Comparison of ENCODE assay signal across 8 cellular contexts in genomic region chr2:127084611-127085031, GRCh38. TPM values are rescaled to one million over a fixed set of nuclear protein-coding genes. Genes with fewer than 3 reads are reported as not detected.
DNase-seq lines count a peak whose midpoint lies in the region; ATAC-seq and TF ChIP-seq lines count a peak whose summit lies in the region.

No MANE protein-coding gene starts in this region.

- TF ChIP-seq CTCF in fibroblast of villous mesenchyme (IDR thresholded peaks at IDR 0.05; ENCODE audit: insufficient read depth, low read depth, low read length) (no peak), MM.1S (IDR thresholded peaks at IDR 0.05; ENCODE audit: low read length) (no peak)

- H3K4me3 ChIP-seq in fibroblast of villous mesenchyme (ENCODE audit: low read depth, low read length) (peak overlapping the region; percentile 23), MM.1S (ENCODE audit: low read length) (no peak overlapping the region)

- DNase-seq in HT1080 (ENCODE audit: low read depth) (peak; percentile 33), fibroblast of villous mesenchyme (ENCODE audit: low read depth) (peak; percentile 85), NCI-H345 treated with DMSO at 0.1 percent for 48 hours (lab: John Stamatoyannopoulos, UW; ENCODE audit: unreplicated experiment) (no peak), MM.1S (no peak)
- DNase-seq in activated CD8-positive, alpha-beta memory T cell treated with anti-CD3 and anti-CD28 coated beads, Interleukin-2, amount 10 ng/mL, durations not matched to agents 7 days and 5 days, result peak; percentile 89
- DNase-seq in stimulated activated CD8-positive, alpha-beta memory T cell treated with anti-CD3 and anti-CD28 coated beads, Interleukin-12 subunit alpha, Interleukin-12 subunit beta, amount 100 ng/mL, for 4 hours (ENCODE audit: low read depth), result peak; percentile 12

- no peaks in the 10 kb centered on the region for H4K20me1 ChIP-seq in MM.1S (ENCODE audit: insufficient read depth, low read length)

- H3K27me3 Mint-ChIP-seq in activated CD8-positive, alpha-beta memory T cell treated with anti-CD3 and anti-CD28 coated beads, Interleukin-2, amount 10 ng/mL, durations not matched to agents 7 days and 5 days, result peaks cover 2% of the 10 kb centered on the region

- no peaks in the 10 kb centered on the region for H3K36me3 ChIP-seq in MM.1S (replicated peaks; ENCODE audit: insufficient read depth, low read length)

- H3K9me2 ChIP-seq in MM.1S (replicated peaks; ENCODE audit: insufficient read depth, low read length), result no peaks in the 10 kb centered on the region

- H3K27ac Mint-ChIP-seq in activated CD8-positive, alpha-beta memory T cell treated with anti-CD3 and anti-CD28 coated beads, Interleukin-2, amount 10 ng/mL, durations not matched to agents 7 days and 5 days, result peak overlapping the region; percentile 95

- H3K79me2 ChIP-seq in MM.1S (ENCODE audit: low read length), result no peaks in the 10 kb centered on the region

- peaks cover 4% of the 10 kb centered on the region for H3K36me3 Mint-ChIP-seq in activated CD8-positive, alpha-beta memory T cell treated with anti-CD3 and anti-CD28 coated beads, Interleukin-2, amount 10 ng/mL, durations not matched to agents 7 days and 5 days

- no peak overlapping the region for H3K4me2 ChIP-seq in MM.1S (ENCODE audit: low read depth, low read length)

- H3K4me3 Mint-ChIP-seq in activated CD8-positive, alpha-beta memory T cell treated with anti-CD3 and anti-CD28 coated beads, Interleukin-2, amount 10 ng/mL, durations not matched to agents 7 days and 5 days, result peak overlapping the region; percentile 16

- H3K9ac ChIP-seq in MM.1S (ENCODE audit: low read length), result no peak overlapping the region

- ATAC-seq in activated CD8-positive, alpha-beta memory T cell treated with anti-CD3 and anti-CD28 coated beads, Interleukin-2, amount 10 ng/mL, durations not matched to agents 7 days and 5 days, result peak; percentile 41
- ATAC-seq in GM21619 (IDR thresholded peaks at IDR 0.05; ENCODE audit: unreplicated experiment), result no peak
- ATAC-seq in HG03565 (IDR thresholded peaks at IDR 0.05; ENCODE audit: unreplicated experiment), result no peak

- no peaks in the 10 kb centered on the region for H3F3A ChIP-seq in MM.1S (ENCODE audit: insufficient read depth, low read length)

- no peaks in the 10 kb centered on the region for H3K4me1 ChIP-seq in MM.1S (ENCODE audit: low read length)

- no peak overlapping the region for H3K27ac ChIP-seq in MM.1S (ENCODE audit: low read length)

- H3K4me1 Mint-ChIP-seq in activated CD8-positive, alpha-beta memory T cell treated with anti-CD3 and anti-CD28 coated beads, Interleukin-2, amount 10 ng/mL, durations not matched to agents 7 days and 5 days, result peaks cover 60% of the 10 kb centered on the region

- no peaks in the 10 kb centered on the region for H3K27me3 ChIP-seq in MM.1S (replicated peaks; ENCODE audit: insufficient read depth, low read length)

- CTCF ChIA-PET in activated CD8-positive, alpha-beta memory T cell treated with anti-CD3 and anti-CD28 coated beads, Interleukin-2, amount 10 ng/mL, durations not matched to agents 7 days and 5 days (lab: Charles Lee), result interaction anchor here (1.4 to 3.0 kb wide), 4 partner anchors 16 to 113 kb away, joined by 4 to 22 read pairs (median 4); partner anchors contain the start of gene BIN1

- H2AFZ ChIP-seq in MM.1S (ENCODE audit: low read length), result no peak overlapping the region

- H3K9me3 ChIP-seq in MM.1S (replicated peaks; ENCODE audit: insufficient read depth, low read length), result no peaks in the 10 kb centered on the region

- H3K9me3 Mint-ChIP-seq in activated CD8-positive, alpha-beta memory T cell treated with anti-CD3 and anti-CD28 coated beads, Interleukin-2, amount 10 ng/mL, durations not matched to agents 7 days and 5 days (ENCODE audit: low read depth), result no peaks in the 10 kb centered on the region

RNA-seq across cellular contexts. Expression of gene BIN1, which starts 22.3 kb away (rescaled TPM):
- 68.0 and 68.8 TPM in 2 replicates for total RNA-seq in HT1080 (2014; rRNA removed; shearing (Covaris generic))
- 47.8 and 48.5 TPM in 2 replicates for polyA plus RNA-seq in HT1080 (2015; cell fraction: cytosol; rRNA removed)
- 36.4 and 40.8 TPM in 2 replicates for polyA plus RNA-seq in HT1080 (2015; cell fraction: nucleus; rRNA removed)
- total RNA-seq in activated CD8-positive, alpha-beta memory T cell treated with anti-CD3 and anti-CD28 coated beads, Interleukin-2, amount 10 ng/mL, durations not matched to agents 7 days and 5 days, result 100 to 1,000 TPM; 105 to 152 TPM
- 75.6 and 85.4 TPM in 2 replicates for total RNA-seq in fibroblast of villous mesenchyme

Comparison
In these comparisons a context has a peak if more than half of its experiments do, and no peak if none do; other contexts are left out.
1. DNase-seq: peak in HT1080 (single experiment), activated CD8-positive, alpha-beta memory T cell treated with anti-CD3 and anti-CD28 coated beads, Interleukin-2, amount 10 ng/mL, durations not matched to agents 7 days and 5 days (single experiment), fibroblast of villous mesenchyme (single experiment) and stimulated activated CD8-positive, alpha-beta memory T cell treated with anti-CD3 and anti-CD28 coated beads, Interleukin-12 subunit alpha, Interleukin-12 subunit beta, amount 100 ng/mL, for 4 hours (single experiment); none in NCI-H345 treated with DMSO at 0.1 percent for 48 hours (single experiment) and MM.1S (single experiment).